Comparison of ENCODE assay signal across 7 cellular contexts in genomic region chr1:148918836-148919447, GRCh38.
DNase-seq lines count a peak whose midpoint lies in the region; ATAC-seq and TF ChIP-seq lines count a peak whose summit lies in the region.
"Not testable (repeated sequence)": the region's sequence is repeated elsewhere in the genome, so short reads cannot be mapped to it uniquely, and the experiment has no call there.

No MANE protein-coding gene starts in this region.

- ATAC-seq in GM23338, result not testable (repeated sequence)
- peak; percentile 75 for ATAC-seq in RWPE2 (ENCODE audit: low read depth)
- peak; percentile 26 to 71 (median 56) for ATAC-seq in heart right ventricle
- peak; percentile 47 for ATAC-seq in sciatic nerve

- not testable (repeated sequence) for TF ChIP-seq CTCF in GM23338 (conservative IDR thresholded peaks at IDR 0.05; ENCODE audit: low read depth in 2 of 2); RWPE2 (IDR thresholded peaks at IDR 0.05; ENCODE audit: poor library complexity, severe bottlenecking); dorsolateral prefrontal cortex (IDR thresholded peaks at IDR 0.05 in 54 of 56, conservative IDR thresholded peaks at IDR 0.05 in 2 of 56; ENCODE audit: low read depth in 1 of 56, partially characterized antibody in 56 of 56); heart right ventricle (IDR thresholded peaks at IDR 0.05)

- not testable (repeated sequence) for H3K27ac Mint-ChIP-seq in GM23338

- H3F3A ChIP-seq in GM23338 (replicated peaks; ENCODE audit: low read depth), result not testable (repeated sequence)

- not testable (repeated sequence) for H3K9me3 ChIP-seq in RWPE2 (ENCODE audit: severe bottlenecking); heart right ventricle

- not testable (repeated sequence) for H3K9me2 ChIP-seq in GM23338 (ENCODE audit: insufficient read depth)

- peak overlapping the region; percentile 64 for H3K4me2 ChIP-seq in GM23338

- not testable (repeated sequence) for H3K79me2 ChIP-seq in GM23338 (replicated peaks; ENCODE audit: insufficient read depth)

- H3K4me1 ChIP-seq in GM23338 (ENCODE audit: insufficient read depth); RWPE2 (ENCODE audit: insufficient read depth, poor library complexity, severe bottlenecking); heart right ventricle: not testable (repeated sequence)

- not testable (repeated sequence) for H3K27me3 Mint-ChIP-seq in GM23338 (ENCODE audit: insufficient read depth, low read depth, poor library complexity)

- H4K20me1 ChIP-seq in GM23338 (replicated peaks; ENCODE audit: insufficient read depth), result not testable (repeated sequence)

- H3K27me3 ChIP-seq in GM23338 (ENCODE audit: insufficient read depth); RWPE2 (ENCODE audit: insufficient read depth, poor library complexity, severe bottlenecking); dorsolateral prefrontal cortex; heart right ventricle: not testable (repeated sequence)

- not testable (repeated sequence) for H3K36me3 Mint-ChIP-seq in GM23338 (ENCODE audit: low read depth)

- H3K9me3 Mint-ChIP-seq in GM23338, result not testable (repeated sequence)

- not testable (repeated sequence) for H3K36me3 ChIP-seq in GM23338 (ENCODE audit: insufficient read depth); RWPE2 (ENCODE audit: low read depth); heart right ventricle

- H2AFZ ChIP-seq in GM23338, result not testable (repeated sequence)

- DNase-seq in GM23338 (ENCODE audit: low spot score); RWPE2 (ENCODE audit: low spot score); dorsolateral prefrontal cortex; heart right ventricle; sciatic nerve (ENCODE audit: low spot score): not testable (repeated sequence)
- DNase-seq in NCI-H510A treated with DMSO at 0.1 percent for 48 hours (lab: John Stamatoyannopoulos, UW) (peak; percentile 3), inferior parietal cortex (ENCODE audit: extremely low spot score) (peak; percentile 7)

- H3K27ac ChIP-seq in GM23338 (ENCODE audit: low read depth); RWPE2 (ENCODE audit: poor library complexity, severe bottlenecking): not testable (repeated sequence)
- H3K27ac ChIP-seq in dorsolateral prefrontal cortex (peak overlapping the region in 39 of 59 donors; percentile 14 to 93 (median 67)), heart right ventricle (peak overlapping the region in 9 of 10 donors; percentile 50 to 86 (median 71))

- H3K4me3 ChIP-seq in GM23338, result peak overlapping the region; percentile 23; the same call in 1 of the 2 replicates
- H3K4me3 ChIP-seq in RWPE2 (ENCODE audit: severe bottlenecking); dorsolateral prefrontal cortex; heart right ventricle: not testable (repeated sequence)

- peak overlapping the region; percentile 47; the same call in 2 of the 3 replicates for H3K4me3 Mint-ChIP-seq in GM23338

- intact Hi-C loops in dorsolateral prefrontal cortex (cut with DNase I); heart right ventricle (cut with DNase I); sciatic nerve (cut with DNase I): not testable (repeated sequence)

- peaks cover 10% of the 10 kb centered on the region for H3K4me1 Mint-ChIP-seq in GM23338

- WGBS in heart right ventricle, 2 donors, result 37 to 51% methylated on average over 2 of the region's 3 CpGs
